In genomic region chr16:67458121-67458641, GRCh38 we compare ENCODE assay signal across 17 cellular contexts. TPM values are rescaled to one million over a fixed set of nuclear protein-coding genes. Genes with fewer than 3 reads are reported as not detected.
DNase-seq lines count a peak whose midpoint lies in the region; ATAC-seq and TF ChIP-seq lines count a peak whose summit lies in the region.
"Had no signal": no experiment of that assay in that cellular context is flagged by ENCODE, and none has a peak within 500 bp of the region (broad histone marks: within the 10 kb centered on the region; RNA-seq: fewer than 3 reads in every experiment).

No MANE protein-coding gene starts in this region.

- CTCF ChIA-PET in IMR-90 (lab: Yijun Ruan, JAX): no interaction called here

- H2AFZ ChIP-seq in IMR-90 (replicated peaks; ENCODE audit: low read length, poor library complexity) (peak overlapping the region; percentile 32), Karpas-422 (ENCODE audit: low read length) (no peak overlapping the region)

- BruUV-seq in IMR-90 (replicated peaks; lab: Mats Ljungman, UMichigan): no TSS peak

- no peak overlapping the region; the same call in 1 of the 2 replicates for H3K18ac ChIP-seq in IMR-90 (ENCODE audit: low read depth, low read length)

- POLR2A ChIA-PET in IMR-90 (lab: Charles Lee; ENCODE audit: unreplicated experiment): no interaction called here

- H3K79me1 ChIP-seq in IMR-90 (ENCODE audit: low read depth in 1 of 2, low read length in 2 of 2): peaks cover 14 to 91% of the 10 kb centered on the region in 2 experiments

- peak overlapping the region; percentile 56; the same call in 1 of the 2 replicates for H3K14ac ChIP-seq in IMR-90 (replicated peaks; ENCODE audit: low read depth, low read length)

- H3K4me1 ChIP-seq in IMR-90 (ENCODE audit: control insufficient read depth, insufficient read depth, low read length) (peaks cover 27% of the 10 kb centered on the region), duodenal mucosa (ENCODE audit: control insufficient read depth in 1 of 2, insufficient read depth in 2 of 2, low read length in 2 of 2) (peaks cover 81 to 87% of the 10 kb centered on the region in 2 donors), mucosa of stomach (ENCODE audit: control insufficient read depth, insufficient read depth, low read length) (peaks cover 81% of the 10 kb centered on the region), stomach (peaks cover 70 to 88% (median 83%) of the 10 kb centered on the region in 4 donors), Karpas-422 (ENCODE audit: low read length) (peaks cover 12% of the 10 kb centered on the region)

- no peak for TF ChIP-seq RAD21 in IMR-90 (IDR thresholded peaks at IDR 0.05; ENCODE audit: low read length)

- H3K79me2 ChIP-seq in Karpas-422 (ENCODE audit: low read length): peaks cover 31% of the 10 kb centered on the region

- no peak for TF ChIP-seq EP300 in stomach (IDR thresholded peaks at IDR 0.05)

- no peak for DNase-seq in IMR-90
- DNase-seq in stomach: no peak
- DNase-seq in globus pallidus (ENCODE audit: low spot score): no peak
- no peak for DNase-seq in A172 (ENCODE audit: low spot score)
- no peak for DNase-seq in Karpas-422
- DNase-seq: activated CD4-positive, alpha-beta T cell treated with anti-CD3 and anti-CD28 coated beads for 4 hours; brain microvascular endothelial cell; DMS79 treated with DMSO at 0.1 percent for 48 hours; MM.1S; naive thymus-derived CD4-positive, alpha-beta T cell; stimulated activated CD4-positive, alpha-beta T cell treated with anti-CD3 and anti-CD28 coated beads, Interleukin-15, amount 100 ng/mL, for 24 hours; SW 1271 had no signal

- H4K8ac ChIP-seq in IMR-90 (ENCODE audit: low read depth in 2 of 2, low read length in 2 of 2): no peak overlapping the region; a peak in 1 of 4 replicates

- no peak for ATAC-seq in IMR-90 (ENCODE audit: low read depth)
- ATAC-seq in stimulated activated memory B cell treated with anti-CD40 and anti-IgM and Interleukin-4, amounts not matched to agents 10 μg/mL and 1 μg/mL and 100 μg/mL, for 72 hours: no peak
- ATAC-seq: naive thymus-derived CD4-positive, alpha-beta T cell had no signal

- no peak overlapping the region for H2BK120ac ChIP-seq in IMR-90 (ENCODE audit: low read depth, low read length)

- dilution Hi-C loops in IMR-90 (cut with HindIII; ENCODE audit: low sequenced_read_pairs, unreplicated experiment): no loop called here

- WGBS in IMR-90 (ENCODE audit: extremely low coverage in 2 of 2, insufficient read length in 1 of 2), 2 experiments: 100% methylated on average over 1 of the region's 6 CpGs; no CpG with 5 or more reads in 1 of the 2 experiments
- WGBS in stomach, 5 donors: 68 to 89% (median 83%) methylated on average over 4 to 6 of the region's 6 CpGs

- TF ChIP-seq CTCF in IMR-90 (conservative IDR thresholded peaks at IDR 0.05; ENCODE audit: low read depth, low read length) (no peak), stomach (IDR thresholded peaks at IDR 0.05) (no peak)

- H4K20me1 ChIP-seq in IMR-90 (ENCODE audit: insufficient read depth, low read length) (peaks cover 91% of the 10 kb centered on the region), Karpas-422 (ENCODE audit: insufficient read depth, low read depth, low read length) (peaks cover 6% of the 10 kb centered on the region; the same call in 1 of the 2 replicates)

- no peak overlapping the region for H3K27ac Mint-ChIP-seq in stimulated activated memory B cell treated with anti-CD40 and anti-IgM and Interleukin-4, amounts not matched to agents 10 μg/mL and 1 μg/mL and 100 μg/mL, for 72 hours

- H3K27me3 ChIP-seq in IMR-90 (ENCODE audit: control insufficient read depth, insufficient read depth, low read length): no peaks in the 10 kb centered on the region
- H3K27me3 ChIP-seq in duodenal mucosa (ENCODE audit: control insufficient read depth in 1 of 2, insufficient read depth in 2 of 2, low read length in 2 of 2): no peaks in the 10 kb centered on the region
- H3K27me3 ChIP-seq in mucosa of stomach (ENCODE audit: control insufficient read depth, insufficient read depth, low read length): no peaks in the 10 kb centered on the region
- H3K27me3 ChIP-seq in stomach: no peaks in the 10 kb centered on the region
- no peaks in the 10 kb centered on the region for H3K27me3 ChIP-seq in Karpas-422 (ENCODE audit: low read length)
- H3K27me3 ChIP-seq: brain microvascular endothelial cell had no signal

- H3K56ac ChIP-seq in IMR-90 (ENCODE audit: extremely low read depth, insufficient read depth, low read length): no peak overlapping the region

- H3K36me3 ChIP-seq in IMR-90 (ENCODE audit: control insufficient read depth, insufficient read depth, low read length): peaks cover 9% of the 10 kb centered on the region
- H3K36me3 ChIP-seq in duodenal mucosa (ENCODE audit: control insufficient read depth in 1 of 2, insufficient read depth in 2 of 2, low read length in 2 of 2): peaks cover 4% of the 10 kb centered on the region in 2 donors
- no peaks in the 10 kb centered on the region for H3K36me3 ChIP-seq in mucosa of stomach (ENCODE audit: control insufficient read depth, insufficient read depth, low read length)
- H3K36me3 ChIP-seq in stomach: peaks cover 0 to 24% (median 5%) of the 10 kb centered on the region in 4 donors
- H3K36me3 ChIP-seq in Karpas-422 (ENCODE audit: insufficient read depth, low read length): no peaks in the 10 kb centered on the region
- H3K36me3 ChIP-seq: brain microvascular endothelial cell had no signal

- peak overlapping the region; percentile 38; the same call in 1 of the 2 replicates for H3K4ac ChIP-seq in IMR-90 (ENCODE audit: low read depth, low read length)

- H3K9me1 ChIP-seq in IMR-90 (ENCODE audit: insufficient read depth, low read length): peaks cover 15% of the 10 kb centered on the region

- no peaks in the 10 kb centered on the region for H3K9me3 ChIP-seq in IMR-90 (ENCODE audit: control insufficient read depth, insufficient read depth, low read length)
- no peaks in the 10 kb centered on the region for H3K9me3 ChIP-seq in duodenal mucosa (ENCODE audit: control insufficient read depth in 1 of 2, low read length in 2 of 2)
- no peaks in the 10 kb centered on the region for H3K9me3 ChIP-seq in mucosa of stomach (ENCODE audit: control insufficient read depth, low read length)
- H3K9me3 ChIP-seq in stomach: no peaks in the 10 kb centered on the region
- H3K9me3 ChIP-seq in Karpas-422 (ENCODE audit: low read length): no peaks in the 10 kb centered on the region

- intact Hi-C loops in IMR-90 (cut with micrococcal nuclease) (no loop called here), stomach (cut with DNase I; ENCODE audit: low total_unique reads) (no loop called here)

- H3K23ac ChIP-seq in IMR-90 (ENCODE audit: low read depth, low read length): no peak overlapping the region; the same call in 1 of the 2 replicates

- peak overlapping the region; percentile 76; the same call in 1 of the 2 replicates for H4K5ac ChIP-seq in IMR-90 (ENCODE audit: low read depth, low read length)

- no peak overlapping the region for H2BK20ac ChIP-seq in IMR-90 (ENCODE audit: low read depth, low read length)

- H3K27me3 Mint-ChIP-seq in stimulated activated memory B cell treated with anti-CD40 and anti-IgM and Interleukin-4, amounts not matched to agents 10 μg/mL and 1 μg/mL and 100 μg/mL, for 72 hours: no peaks in the 10 kb centered on the region
- H3K27me3 Mint-ChIP-seq: naive thymus-derived CD4-positive, alpha-beta T cell had no signal

- peak overlapping the region; percentile 77 for H2BK5ac ChIP-seq in IMR-90 (ENCODE audit: low read depth, low read length, poor library complexity, severe bottlenecking)

- no peaks in the 10 kb centered on the region for H3K9me3 Mint-ChIP-seq in stimulated activated memory B cell treated with anti-CD40 and anti-IgM and Interleukin-4, amounts not matched to agents 10 μg/mL and 1 μg/mL and 100 μg/mL, for 72 hours
- H3K9me3 Mint-ChIP-seq: naive thymus-derived CD4-positive, alpha-beta T cell had no signal

- peak overlapping the region; percentile 70 for H2AK9ac ChIP-seq in IMR-90 (replicated peaks; ENCODE audit: low read depth, low read length, poor library complexity)

- in situ Hi-C loops in IMR-90 (cut with MboI; ENCODE audit: low sequenced_read_pairs): loop anchor here (10.0 kb wide), 2 partner anchors 203 to 493 kb away; partner anchors contain the start of gene CES3

- H3K4me1 Mint-ChIP-seq in stimulated activated memory B cell treated with anti-CD40 and anti-IgM and Interleukin-4, amounts not matched to agents 10 μg/mL and 1 μg/mL and 100 μg/mL, for 72 hours: peaks cover 73% of the 10 kb centered on the region

- peak overlapping the region; percentile 41; the same call in 1 of the 2 replicates for H4K91ac ChIP-seq in IMR-90 (ENCODE audit: insufficient read depth, low read depth, low read length)

- no peak overlapping the region for H3K4me3 Mint-ChIP-seq in stimulated activated memory B cell treated with anti-CD40 and anti-IgM and Interleukin-4, amounts not matched to agents 10 μg/mL and 1 μg/mL and 100 μg/mL, for 72 hours
- H3K4me3 Mint-ChIP-seq: naive thymus-derived CD4-positive, alpha-beta T cell had no signal

- H2BK15ac ChIP-seq in IMR-90 (ENCODE audit: low read depth, low read length): no peak overlapping the region; the same call in 2 of the 3 replicates

- H3K4me3 ChIP-seq in IMR-90 (ENCODE audit: insufficient read depth, low read depth, low read length) (no peak overlapping the region), duodenal mucosa (ENCODE audit: low read depth in 1 of 2, low read length in 2 of 2) (peak overlapping the region; percentile 46 to 62), mucosa of stomach (ENCODE audit: low read length) (peak overlapping the region; percentile 17), stomach (peak overlapping the region in 1 of 4 donors; percentile 7), Karpas-422 (ENCODE audit: low read length) (no peak overlapping the region)

- H3K9ac ChIP-seq in IMR-90 (ENCODE audit: low read depth, low read length) (peak overlapping the region; percentile 44; the same call in 1 of the 2 replicates), duodenal mucosa (ENCODE audit: low read depth in 1 of 2, low read length in 2 of 2) (peak overlapping the region; percentile 55 to 94), mucosa of stomach (ENCODE audit: low read length) (peak overlapping the region; percentile 65), Karpas-422 (ENCODE audit: low read length) (no peak overlapping the region)

- H2AK5ac ChIP-seq in IMR-90 (ENCODE audit: low read depth, low read length): no peak overlapping the region

- TF ChIP-seq POLR2A in IMR-90 (IDR thresholded peaks at IDR 0.05; ENCODE audit: low read depth, low read length) (no peak), stomach (IDR thresholded peaks at IDR 0.05) (no peak)

- H3K9me2 ChIP-seq in Karpas-422 (replicated peaks; ENCODE audit: insufficient read depth, low read length): no peaks in the 10 kb centered on the region

- H3K27ac ChIP-seq in IMR-90 (ENCODE audit: insufficient read depth, low read length) (no peak overlapping the region; the same call in 1 of the 2 replicates), duodenal mucosa (ENCODE audit: low read depth, low read length) (peak overlapping the region; percentile 90), stomach (peak overlapping the region; percentile 60 to 89 (median 80)), Karpas-422 (ENCODE audit: low read length) (no peak overlapping the region)
- H3K27ac ChIP-seq: brain microvascular endothelial cell had no signal

- H3K4me2 ChIP-seq in IMR-90 (ENCODE audit: low read depth, low read length): no peak overlapping the region
- H3K4me2 ChIP-seq in Karpas-422 (ENCODE audit: low read depth, low read length, poor library complexity, severe bottlenecking): no peak overlapping the region

- peaks cover 31% of the 10 kb centered on the region for H3K36me3 Mint-ChIP-seq in stimulated activated memory B cell treated with anti-CD40 and anti-IgM and Interleukin-4, amounts not matched to agents 10 μg/mL and 1 μg/mL and 100 μg/mL, for 72 hours

RNA-seq across cellular contexts. Expression of gene ATP6V0D1, which starts 22.8 kb away (rescaled TPM):
- 112 and 128 TPM in 2 replicates for total RNA-seq in IMR-90 (2012; rRNA removed)
- 123 and 124 TPM in 2 replicates for polyA plus RNA-seq in IMR-90 (2012; rRNA removed)
- 207 and 212 TPM in 2 replicates for polyA plus RNA-seq in IMR-90 (2012; cell fraction: cytosol; rRNA removed)
- 94.6 and 127 TPM in 2 replicates for polyA plus RNA-seq in IMR-90 (2012; cell fraction: nucleus; rRNA removed; ENCODE audit: low replicate concordance)
- total RNA-seq in stomach: 100 to 1,000 TPM in 1 of 5 donors, 10 to 100 TPM in 4; 23.5 to 102 (median 72.2) TPM
- 100 to 1,000 TPM in 1 of 3 donors, 10 to 100 TPM in 2; 36.5 to 102 (median 57.7) TPM for polyA plus RNA-seq in stomach
- 66.8 and 77.5 TPM in 2 replicates for total RNA-seq in A172 (2014; rRNA removed; shearing (Covaris generic))
- 63.8 and 83.4 TPM in 2 replicates for total RNA-seq in Karpas-422 (2014; rRNA removed; shearing (Covaris generic); ENCODE audit: low replicate concordance)

RNA-seq across cellular contexts. Expression of gene AGRP, which starts 25.2 kb away (rescaled TPM):
- total RNA-seq in IMR-90 (2012; rRNA removed) (not detected in 2 replicates), stomach (not detected)
- polyA plus RNA-seq in IMR-90 (2012; rRNA removed) (not detected in 2 replicates), stomach (not detected)
- polyA plus RNA-seq in IMR-90 (2012; cell fraction: cytosol; rRNA removed): not detected in 2 replicates
- polyA plus RNA-seq in IMR-90 (2012; cell fraction: nucleus; rRNA removed; ENCODE audit: low replicate concordance): not detected in 2 replicates
- total RNA-seq in A172 (2014; rRNA removed; shearing (Covaris generic)): not detected in 2 replicates
- not detected in 2 replicates for total RNA-seq in Karpas-422 (2014; rRNA removed; shearing (Covaris generic); ENCODE audit: low replicate concordance)
- total RNA-seq: H1; naive thymus-derived CD4-positive, alpha-beta T cell had no signal
- polyA plus RNA-seq: esophagus; H1; naive thymus-derived CD4-positive, alpha-beta T cell had no signal

RNA-seq across cellular contexts. Expression of gene HSD11B2, which starts 27.3 kb away (rescaled TPM):
- total RNA-seq in IMR-90 (2012; rRNA removed): not detected in 2 replicates
- polyA plus RNA-seq in IMR-90 (2012; rRNA removed): 0.26 and 0.27 TPM in 2 replicates
- 0.12 TPM in 1 of 2 replicates, not detected in the other for polyA plus RNA-seq in IMR-90 (2012; cell fraction: cytosol; rRNA removed)
- 0.47 and 0.60 TPM in 2 replicates for polyA plus RNA-seq in IMR-90 (2012; cell fraction: nucleus; rRNA removed; ENCODE audit: low replicate concordance)
- total RNA-seq in stomach: 100 to 1,000 TPM in 1 of 5 donors, 10 to 100 TPM in 1, 1 to 10 TPM in 1, under 1 TPM in 1, not detected in 1; 0.89 to 837 (median 9.6) TPM
- 10 to 100 TPM in 1 of 3 donors, 1 to 10 TPM in 2; 1.5 to 16.7 (median 2.9) TPM for polyA plus RNA-seq in stomach
- total RNA-seq in A172 (2014; rRNA removed; shearing (Covaris generic)): 0.93 TPM in 1 of 2 replicates, not detected in the other
- not detected in 2 replicates for total RNA-seq in Karpas-422 (2014; rRNA removed; shearing (Covaris generic); ENCODE audit: low replicate concordance)
- polyA plus RNA-seq: naive thymus-derived CD4-positive, alpha-beta T cell had no signal

RNA-seq across cellular contexts. Expression of gene ZDHHC1, which starts 41.9 kb away (rescaled TPM):
- total RNA-seq in IMR-90 (2012; rRNA removed) (1.7 and 2.0 TPM in 2 replicates), stomach (10 to 100 TPM in 2 of 5 donors, 1 to 10 TPM in 2, not detected in 1; 6.1 to 33.6 (median 11.6) TPM)
- polyA plus RNA-seq in IMR-90 (2012; rRNA removed) (5.9 and 6.1 TPM in 2 replicates), stomach (1 to 10 TPM; 2.0 to 4.7 (median 4.4) TPM)
- polyA plus RNA-seq in IMR-90 (2012; cell fraction: cytosol; rRNA removed): 4.2 and 9.4 TPM in 2 replicates
- 16.9 and 38.6 TPM in 2 replicates for polyA plus RNA-seq in IMR-90 (2012; cell fraction: nucleus; rRNA removed; ENCODE audit: low replicate concordance)
- total RNA-seq in A172 (2014; rRNA removed; shearing (Covaris generic)): 18.2 and 24.3 TPM in 2 replicates
- 0.11 TPM in 1 of 2 replicates, not detected in the other for total RNA-seq in Karpas-422 (2014; rRNA removed; shearing (Covaris generic); ENCODE audit: low replicate concordance)
- polyA plus RNA-seq: naive thymus-derived CD4-positive, alpha-beta T cell had no signal

Comparison
In these comparisons a context has a peak if more than half of its experiments do, and no peak if none do; other contexts are left out.
1. H3K27ac ChIP-seq: peak in duodenal mucosa (single experiment) and stomach (5 of 5); none in IMR-90 (single experiment) and Karpas-422 (single experiment).
2. H3K4me3 ChIP-seq: peak in duodenal mucosa (2 of 2) and mucosa of stomach (single experiment); none in IMR-90 (single experiment) and Karpas-422 (single experiment).